In the genomic region with DNA sequence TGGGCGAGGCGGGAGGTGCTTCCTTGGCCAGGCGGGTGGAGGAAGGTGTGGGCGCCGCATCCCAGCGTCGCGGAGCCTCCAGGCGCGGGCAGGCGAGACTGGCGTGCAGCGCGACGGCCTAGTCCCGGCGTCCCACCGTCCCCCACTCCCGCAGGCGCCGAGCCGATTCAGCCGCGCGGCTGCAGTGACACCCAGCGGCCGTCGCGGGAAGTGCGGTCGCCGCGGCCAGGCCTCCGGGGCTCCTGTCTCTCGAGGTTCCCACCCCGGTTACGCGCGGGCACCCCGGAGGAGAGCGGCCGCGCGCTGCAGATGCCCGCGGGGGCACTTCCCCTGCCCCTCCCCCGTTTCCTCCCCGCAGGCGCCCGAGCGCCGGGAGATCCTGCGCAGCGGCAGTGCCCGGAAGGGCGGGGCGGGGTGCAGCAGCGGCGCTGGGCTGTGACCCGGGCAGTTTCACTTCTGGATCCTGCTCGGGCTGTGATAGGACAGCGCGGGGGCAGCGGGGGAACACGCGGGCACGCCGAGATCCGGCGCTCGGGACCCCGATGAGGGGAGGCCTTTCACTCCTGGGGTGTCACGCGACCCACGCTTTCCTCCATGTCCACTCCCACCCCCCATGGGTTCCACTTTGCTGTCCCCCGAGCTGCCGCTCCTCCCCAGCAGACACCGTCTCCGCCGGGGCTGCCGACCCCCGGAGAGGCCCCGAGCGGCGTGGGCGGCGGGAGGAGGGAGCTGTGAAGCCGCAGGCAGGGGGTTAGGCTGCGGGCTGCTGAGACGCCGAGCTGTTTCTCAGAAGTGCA, we compare ENCODE assay signal across 8 cellular contexts. TPM values are rescaled to one million over a fixed set of nuclear protein-coding genes. Genes with fewer than 3 reads are reported as not detected.
A peak's percentile ranks its signal among the peaks of the same experiment; 100 is the strongest.
DNase-seq lines count a peak whose midpoint lies in the region; ATAC-seq and TF ChIP-seq lines count a peak whose summit lies in the region.

No MANE protein-coding gene starts in this region.

- CTCF ChIA-PET in HCT116 (lab: Charles Lee), result interaction anchor here (1.0 to 2.8 kb wide), 3 partner anchors 24 to 133 kb away, joined by 4 to 16 read pairs (median 6); partner anchors contain the start of gene MIEN1
- CTCF ChIA-PET in activated naive CD4-positive, alpha-beta T cell treated with anti-CD3 and anti-CD28 coated beads, Interleukin-2, amount 10 ng/mL, durations not matched to agents 7 days and 5 days (lab: Charles Lee), result interaction anchor here (0.7 to 2.4 kb wide), 6 partner anchors 10 to 133 kb away, joined by 3 to 14 read pairs (median 3); partner anchors contain the start of gene IKZF3

- H3K4me3 Mint-ChIP-seq in activated naive CD4-positive, alpha-beta T cell treated with anti-CD3 and anti-CD28 coated beads, Interleukin-2, amount 10 ng/mL, durations not matched to agents 7 days and 5 days, result peak overlapping the region; percentile 79

- H3F3A ChIP-seq in MM.1S (ENCODE audit: insufficient read depth, low read length), result peaks cover 48% of the 10 kb centered on the region

- POLR2A ChIA-PET in HCT116 (lab: Charles Lee), result no interaction called here

- H3K4me2 ChIP-seq in HCT116 (ENCODE audit: low read length) (peak overlapping the region; percentile 94), MM.1S (ENCODE audit: low read depth, low read length) (peak overlapping the region; percentile 96), osteoblast (ENCODE audit: insufficient read depth, low read length) (peak overlapping the region; percentile 92)

- H3K27me3 ChIP-seq in GM06990 (replicated peaks; ENCODE audit: control insufficient read depth, insufficient read depth, low read length), result no peaks in the 10 kb centered on the region
- H3K27me3 ChIP-seq in HCT116 (ENCODE audit: insufficient read depth, low read length), result peaks cover under 1% of the 10 kb centered on the region; the same call in 1 of the 2 replicates
- H3K27me3 ChIP-seq in MM.1S (replicated peaks; ENCODE audit: insufficient read depth, low read length), result no peaks in the 10 kb centered on the region
- peaks cover 13% of the 10 kb centered on the region for H3K27me3 ChIP-seq in osteoblast (ENCODE audit: insufficient read depth, low read length)
- H3K27me3 ChIP-seq in testis, result no peaks in the 10 kb centered on the region

- DNase-seq in GM06990 (ENCODE audit: extremely low read depth, insufficient read length) (peak; percentile 100), HCT116 (ENCODE audit: low read depth, low spot score) (peak; percentile 73), MM.1S (peak; percentile 98), SK-MEL-5 (ENCODE audit: low read depth, low spot score) (peak; percentile 76), globus pallidus (ENCODE audit: low spot score) (peak; percentile 81), osteoblast (ENCODE audit: insufficient read length, low spot score, missing footprints) (peak; percentile 99), testis (peak; percentile 90)
- DNase-seq in activated naive CD4-positive, alpha-beta T cell treated with anti-CD3 and anti-CD28 coated beads, Interleukin-2, amount 10 ng/mL, durations not matched to agents 7 days and 5 days, result peak; percentile 97

- in situ Hi-C loops in SK-MEL-5 (cut with HindIII; ENCODE audit: low pct_unique_long_range_greater_than_20kb, low sequenced_read_pairs), result no loop called here

- H3K9ac ChIP-seq in HCT116 (ENCODE audit: low read length) (peak overlapping the region; percentile 85), MM.1S (ENCODE audit: low read length) (peak overlapping the region; percentile 99)

- peak; percentile 87 for ATAC-seq in HCT116

- H2AFZ ChIP-seq in HCT116 (ENCODE audit: low read depth, low read length, poor library complexity, severe bottlenecking) (no peak overlapping the region), MM.1S (ENCODE audit: low read length) (peak overlapping the region; percentile 86), osteoblast (ENCODE audit: low read length) (peak overlapping the region; percentile 93)

- H3K9me2 ChIP-seq in HCT116 (ENCODE audit: insufficient read depth) (no peaks in the 10 kb centered on the region), MM.1S (replicated peaks; ENCODE audit: insufficient read depth, low read length) (no peaks in the 10 kb centered on the region)

- H3K27ac ChIP-seq in HCT116 (ENCODE audit: low read depth, low read length) (peak overlapping the region; percentile 91), MM.1S (ENCODE audit: low read length) (peak overlapping the region; percentile 99), osteoblast (ENCODE audit: low read depth, low read length) (peak overlapping the region; percentile 63), testis (peak overlapping the region; percentile 34 to 90)

- peak; percentile 78 for TF ChIP-seq POLR2A in HCT116 (IDR thresholded peaks at IDR 0.05; ENCODE audit: borderline replicate concordance, extremely low read depth, insufficient read depth, insufficient read length)
- TF ChIP-seq POLR2A in testis (IDR thresholded peaks at IDR 0.05), result no peak

- H3K79me2 ChIP-seq in HCT116 (ENCODE audit: insufficient read depth, low read length), result no peaks in the 10 kb centered on the region
- H3K79me2 ChIP-seq in MM.1S (ENCODE audit: low read length), result peaks cover 18% of the 10 kb centered on the region
- no peaks in the 10 kb centered on the region for H3K79me2 ChIP-seq in osteoblast (ENCODE audit: insufficient read depth, low read length)

- H3K27me3 Mint-ChIP-seq in activated naive CD4-positive, alpha-beta T cell treated with anti-CD3 and anti-CD28 coated beads, Interleukin-2, amount 10 ng/mL, durations not matched to agents 7 days and 5 days, result peaks cover 16% of the 10 kb centered on the region

- H3K36me3 ChIP-seq in GM06990 (ENCODE audit: control insufficient read depth, insufficient read depth, low read length) (no peaks in the 10 kb centered on the region; the same call in 1 of the 2 replicates), HCT116 (ENCODE audit: control insufficient read depth in 1 of 2, insufficient read depth in 2 of 2, low read length in 2 of 2) (no peaks in the 10 kb centered on the region), MM.1S (replicated peaks; ENCODE audit: insufficient read depth, low read length) (no peaks in the 10 kb centered on the region), osteoblast (ENCODE audit: insufficient read depth, low read length) (no peaks in the 10 kb centered on the region), testis (ENCODE audit: low read depth, missing control alignments) (no peaks in the 10 kb centered on the region)

- WGBS in testis, 2 donors, result 1% methylated on average over 87 of the region's 91 CpGs; no CpG with 5 or more reads in 1 of the 2 donors

- H3K27ac Mint-ChIP-seq in activated naive CD4-positive, alpha-beta T cell treated with anti-CD3 and anti-CD28 coated beads, Interleukin-2, amount 10 ng/mL, durations not matched to agents 7 days and 5 days, result peak overlapping the region; percentile 85

- intact Hi-C loops in HCT116 (cut with micrococcal nuclease) (loop anchor here (1.0 to 5.0 kb wide), 3 partner anchors 82 to 206 kb away; no protein-coding TSS in a partner anchor), testis (cut with DNase I; ENCODE audit: low total_unique reads) (no loop called here)

- peak; percentile 63 for TF ChIP-seq CTCF in GM06990 (IDR thresholded peaks at IDR 0.05; ENCODE audit: insufficient read depth, low read length, poor library complexity, severe bottlenecking)
- peak; percentile 72 to 95 (median 74) for TF ChIP-seq CTCF in HCT116 (IDR thresholded peaks at IDR 0.05 in 2 of 3, conservative IDR thresholded peaks at IDR 0.05 in 1 of 3; ENCODE audit: borderline replicate concordance in 1 of 3, insufficient read depth in 1 of 3, low read depth in 2 of 3, low read length in 2 of 3)
- peak; percentile 72 for TF ChIP-seq CTCF in MM.1S (IDR thresholded peaks at IDR 0.05; ENCODE audit: low read length)
- peak; percentile 66 for TF ChIP-seq CTCF in osteoblast (IDR thresholded peaks at IDR 0.05; ENCODE audit: extremely low read depth, low read depth, low read length)
- peak; percentile 97 to 99 (median 98) for TF ChIP-seq CTCF in testis (IDR thresholded peaks at IDR 0.05)

- H3K9me3 ChIP-seq in HCT116 (ENCODE audit: control insufficient read depth in 1 of 2, insufficient read depth in 1 of 2, low read depth in 1 of 2, low read length in 2 of 2) (no peaks in the 10 kb centered on the region), MM.1S (replicated peaks; ENCODE audit: insufficient read depth, low read length) (no peaks in the 10 kb centered on the region), osteoblast (ENCODE audit: low read depth, low read length) (no peaks in the 10 kb centered on the region), testis (no peaks in the 10 kb centered on the region)

- RAD21 ChIA-PET in HCT116 (lab: Charles Lee; ENCODE audit: low non-redundant PET in 1 of 2, low total read pairs in 2 of 2, uncharacterized antibody in 2 of 2, unreplicated experiment in 2 of 2), result no interaction called here

- H4K20me1 ChIP-seq in HCT116 (ENCODE audit: insufficient read depth) (no peaks in the 10 kb centered on the region), MM.1S (ENCODE audit: insufficient read depth, low read length) (no peaks in the 10 kb centered on the region), osteoblast (ENCODE audit: insufficient read depth, low read length) (no peaks in the 10 kb centered on the region)

- peaks cover 62% of the 10 kb centered on the region for H3K4me1 Mint-ChIP-seq in activated naive CD4-positive, alpha-beta T cell treated with anti-CD3 and anti-CD28 coated beads, Interleukin-2, amount 10 ng/mL, durations not matched to agents 7 days and 5 days

- TSS peak; percentile 76 for BruUV-seq in HCT116 (replicated peaks; lab: Mats Ljungman, UMichigan)

- TF ChIP-seq RAD21 in HCT116 (IDR thresholded peaks at IDR 0.05; ENCODE audit: low read depth), result peak; percentile 97

- peaks cover 33 to 55% of the 10 kb centered on the region in 2 experiments for H3K4me1 ChIP-seq in HCT116 (ENCODE audit: control insufficient read depth in 1 of 2, insufficient read depth in 2 of 2, low read length in 2 of 2)
- peaks cover 52% of the 10 kb centered on the region for H3K4me1 ChIP-seq in MM.1S (ENCODE audit: low read length)
- peaks cover 5% of the 10 kb centered on the region for H3K4me1 ChIP-seq in osteoblast (ENCODE audit: insufficient read depth, low read length)
- H3K4me1 ChIP-seq in testis, result peaks cover 31% of the 10 kb centered on the region

- peaks cover 2% of the 10 kb centered on the region for H3K36me3 Mint-ChIP-seq in activated naive CD4-positive, alpha-beta T cell treated with anti-CD3 and anti-CD28 coated beads, Interleukin-2, amount 10 ng/mL, durations not matched to agents 7 days and 5 days

- H3K9me3 Mint-ChIP-seq in activated naive CD4-positive, alpha-beta T cell treated with anti-CD3 and anti-CD28 coated beads, Interleukin-2, amount 10 ng/mL, durations not matched to agents 7 days and 5 days, result no peaks in the 10 kb centered on the region

- H3K4me3 ChIP-seq in GM06990 (replicated peaks; ENCODE audit: low read depth, low read length) (peak overlapping the region; percentile 69), HCT116 (replicated peaks in 1 of 2; ENCODE audit: low read depth in 1 of 2, low read length in 2 of 2) (peak overlapping the region; percentile 54 to 65), MM.1S (ENCODE audit: low read length) (peak overlapping the region; percentile 85), osteoblast (ENCODE audit: insufficient read depth, low read length) (peak overlapping the region; percentile 84), testis (peak overlapping the region; percentile 65 to 74)

RNA-seq across cellular contexts. Expression of gene GRB7, which starts 16.6 kb away (rescaled TPM):
- total RNA-seq in HCT116 (2021; ENCODE audit: unreplicated experiment) (51.9 TPM), osteoblast (under 0.01 and 0.29 TPM in 2 replicates), testis (1 to 10 TPM; 2.1 to 2.9 TPM)
- 67.5 and 67.9 TPM in 2 replicates for polyA plus RNA-seq in HCT116 (2012)
- total RNA-seq in SK-MEL-5 (2014; rRNA removed; shearing (Covaris generic)), result 0.11 TPM in 1 of 2 replicates, not detected in the other
- not detected in 2 replicates for polyA plus RNA-seq in SK-MEL-5 (2015; cell fraction: cytosol; rRNA removed)
- polyA plus RNA-seq in SK-MEL-5 (2015; cell fraction: nucleus; rRNA removed), result 0.30 TPM in 1 of 2 replicates, not detected in the other
- polyA plus RNA-seq in testis (ENCODE audit: insufficient read depth, low read depth, low replicate concordance), result 3.7 TPM

RNA-seq across cellular contexts. Expression of gene MIEN1, which starts 24.0 kb away (rescaled TPM):
- 73.9 TPM for total RNA-seq in HCT116 (2021; ENCODE audit: unreplicated experiment)
- polyA plus RNA-seq in HCT116 (2012), result 96.7 and 109 TPM in 2 replicates
- total RNA-seq in SK-MEL-5 (2014; rRNA removed; shearing (Covaris generic)), result 50.0 and 58.8 TPM in 2 replicates
- 56.5 and 80.7 TPM in 2 replicates for polyA plus RNA-seq in SK-MEL-5 (2015; cell fraction: cytosol; rRNA removed)
- 22.6 and 33.0 TPM in 2 replicates for polyA plus RNA-seq in SK-MEL-5 (2015; cell fraction: nucleus; rRNA removed)
- 14.8 and 16.5 TPM in 2 replicates for total RNA-seq in osteoblast
- total RNA-seq in testis, result 10 to 100 TPM; 47.9 to 53.1 TPM
- polyA plus RNA-seq in testis (ENCODE audit: insufficient read depth, low read depth, low replicate concordance), result 89.1 TPM

RNA-seq across cellular contexts. Expression of gene ERBB2, which starts 54.5 kb away (rescaled TPM):
- 75.8 TPM for total RNA-seq in HCT116 (2021; ENCODE audit: unreplicated experiment)
- polyA plus RNA-seq in HCT116 (2012), result 46.7 and 51.7 TPM in 2 replicates
- total RNA-seq in SK-MEL-5 (2014; rRNA removed; shearing (Covaris generic)), result 11.9 and 12.4 TPM in 2 replicates
- polyA plus RNA-seq in SK-MEL-5 (2015; cell fraction: cytosol; rRNA removed), result 13.7 and 20.6 TPM in 2 replicates
- polyA plus RNA-seq in SK-MEL-5 (2015; cell fraction: nucleus; rRNA removed), result 31.0 and 35.3 TPM in 2 replicates
- total RNA-seq in osteoblast, result 40.4 and 44.2 TPM in 2 replicates
- 10 to 100 TPM; 32.1 to 40.0 TPM for total RNA-seq in testis
- 32.1 TPM for polyA plus RNA-seq in testis (ENCODE audit: insufficient read depth, low read depth, low replicate concordance)

Comparison
In these comparisons a context has a peak if more than half of its experiments do, and no peak if none do; other contexts are left out.
1. Peak in every context shown above with its lines: DNase-seq, ATAC-seq, H3K4me3 ChIP-seq and H3K27ac ChIP-seq.
2. RNA of gene GRB7, which starts 16.6 kb away (total RNA-seq): 51.9 TPM in HCT116 (single experiment); 2.1 to 2.9 TPM in testis, 0.11 TPM in SK-MEL-5 and under 0.01 to 0.29 TPM in osteoblast; every median in the first group is over 10 times any median in the second.